Comparison of ENCODE assay signal across 1 cellular context in the genomic region with DNA sequence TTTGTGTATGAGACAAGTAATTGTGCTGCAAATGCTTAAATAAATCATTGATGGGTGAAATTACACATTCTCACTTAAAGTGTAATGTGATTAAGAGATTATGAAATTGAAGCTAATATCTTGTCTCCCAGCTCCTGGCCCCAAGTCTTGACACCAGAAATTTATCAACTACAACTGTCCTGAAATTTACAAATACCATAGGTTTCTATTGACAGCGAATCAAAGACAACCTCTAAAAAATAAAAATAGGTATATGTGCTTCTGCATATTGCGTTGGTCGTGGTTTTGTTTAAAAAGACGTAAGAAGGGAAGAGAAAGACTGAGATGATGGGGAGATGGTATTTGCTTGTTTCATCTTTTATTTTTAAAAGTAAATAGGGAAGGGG.
TF ChIP-seq lines count a peak whose summit lies in the region.

No MANE protein-coding gene starts in this region.

TF ChIP-seq in neural cell, 6 proteins besides CTCF, POLR2A, EP300 and RAD21 (continued from another document):
- TF ChIP-seq REST (IDR thresholded peaks at IDR 0.05; ENCODE audit: borderline replicate concordance) (no peak), SMC3 (conservative IDR thresholded peaks at IDR 0.05; ENCODE audit: poor library complexity) (no peak), EZH2 (IDR thresholded peaks at IDR 0.05; ENCODE audit: borderline replicate concordance, insufficient read depth, low read length, poor library complexity, severe bottlenecking) (no peak)
